Comparison of ENCODE assay signal across 13 cellular contexts in the genomic region with DNA sequence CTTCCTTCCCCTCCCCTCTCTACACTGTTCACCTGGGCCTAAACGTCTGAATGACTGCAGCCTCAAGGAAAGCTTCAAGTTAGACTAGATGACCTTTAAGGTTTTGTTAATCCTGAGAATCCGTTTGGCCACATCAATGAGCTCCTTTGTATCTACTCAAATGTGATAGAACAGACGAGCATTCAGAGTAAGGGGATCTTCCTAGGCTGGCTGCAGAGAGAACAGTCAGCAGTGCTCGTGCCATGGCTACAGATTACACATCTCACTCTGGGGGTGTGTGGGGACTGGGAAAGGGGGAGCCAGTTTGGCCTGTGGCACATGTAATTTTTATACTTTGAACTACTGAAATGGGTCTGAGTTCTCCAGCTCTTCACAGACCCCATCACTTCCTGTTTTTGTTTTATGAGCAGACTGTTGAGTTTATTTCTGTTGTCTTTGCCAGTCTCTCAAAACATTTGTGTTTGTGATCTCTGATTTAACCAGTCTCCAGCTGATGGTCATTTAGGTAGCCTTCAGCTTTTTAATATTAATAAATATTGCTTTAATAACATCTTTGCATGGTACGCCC. TPM values are rescaled to one million over a fixed set of nuclear protein-coding genes. Genes with fewer than 3 reads are reported as not detected.
DNase-seq lines count a peak whose midpoint lies in the region; ATAC-seq and TF ChIP-seq lines count a peak whose summit lies in the region.
"Had no signal": no experiment of that assay in that cellular context is flagged by ENCODE, and none has a peak within 500 bp of the region (broad histone marks: within the 10 kb centered on the region; RNA-seq: fewer than 3 reads in every experiment).

No MANE protein-coding gene starts in this region.

- H3K4me1 Mint-ChIP-seq in activated T-cell treated with anti-CD3 and anti-CD28 coated beads, Interleukin-2, amount 50 U/mL, for 24 hours (ENCODE audit: low read depth), result peaks cover 77% of the 10 kb centered on the region
- peaks cover 13% of the 10 kb centered on the region for H3K4me1 Mint-ChIP-seq in dendritic cell treated with granulocyte-macrophage colony-stimulating factor and Interleukin-4, amounts not matched to agents 40 ng/mL and 50 ng/mL, for 4 days (ENCODE audit: low read depth)
- peaks cover 60% of the 10 kb centered on the region for H3K4me1 Mint-ChIP-seq in stimulated activated memory B cell treated with anti-CD40 and anti-IgM and Interleukin-4, amounts not matched to agents 10 μg/mL and 1 μg/mL and 100 μg/mL, for 72 hours
- peaks cover 27% of the 10 kb centered on the region for H3K4me1 Mint-ChIP-seq in type B pancreatic cell (ENCODE audit: unreplicated experiment)

- no peak for TF ChIP-seq CTCF in type B pancreatic cell (conservative IDR thresholded peaks at IDR 0.05)

- intact Hi-C loops in dendritic cell treated with granulocyte-macrophage colony-stimulating factor and Interleukin-4, amounts not matched to agents 40 ng/mL and 50 ng/mL, for 4 days (cut with micrococcal nuclease), result no loop called here

- H3K9me3 Mint-ChIP-seq in activated T-cell treated with anti-CD3 and anti-CD28 coated beads, Interleukin-2, amount 50 U/mL, for 24 hours, result no peaks in the 10 kb centered on the region
- H3K9me3 Mint-ChIP-seq in dendritic cell treated with granulocyte-macrophage colony-stimulating factor and Interleukin-4, amounts not matched to agents 40 ng/mL and 50 ng/mL, for 4 days, result no peaks in the 10 kb centered on the region
- H3K9me3 Mint-ChIP-seq in stimulated activated memory B cell treated with anti-CD40 and anti-IgM and Interleukin-4, amounts not matched to agents 10 μg/mL and 1 μg/mL and 100 μg/mL, for 72 hours, result no peaks in the 10 kb centered on the region
- no peaks in the 10 kb centered on the region for H3K9me3 Mint-ChIP-seq in type B pancreatic cell

- H3K27me3 Mint-ChIP-seq in activated T-cell treated with anti-CD3 and anti-CD28 coated beads, Interleukin-2, amount 50 U/mL, for 24 hours, result no peaks in the 10 kb centered on the region
- no peaks in the 10 kb centered on the region for H3K27me3 Mint-ChIP-seq in dendritic cell treated with granulocyte-macrophage colony-stimulating factor and Interleukin-4, amounts not matched to agents 40 ng/mL and 50 ng/mL, for 4 days
- no peaks in the 10 kb centered on the region for H3K27me3 Mint-ChIP-seq in stimulated activated memory B cell treated with anti-CD40 and anti-IgM and Interleukin-4, amounts not matched to agents 10 μg/mL and 1 μg/mL and 100 μg/mL, for 72 hours
- H3K27me3 Mint-ChIP-seq in type B pancreatic cell, result no peaks in the 10 kb centered on the region

- DNase-seq in activated T-cell treated with anti-CD3 and anti-CD28 coated beads, Interleukin-2, amount 50 U/mL, for 24 hours, result no peak
- DNase-seq in activated T-cell treated with anti-CD3 and anti-CD28 coated beads, Interleukin-2, amount 50 U/mL, for 1 hour, result no peak
- DNase-seq in SIG-M5 (lab: John Stamatoyannopoulos, UW) (peak; percentile 7), SKM-1 treated with dmso at 0.1 percent for 144 hours (lab: John Stamatoyannopoulos, UW; ENCODE audit: unreplicated experiment) (no peak), type B pancreatic cell (ENCODE audit: extremely low spot score, unreplicated experiment) (no peak)
- no peak for DNase-seq in activated CD8-positive, alpha-beta memory T cell treated with anti-CD3 and anti-CD28 coated beads for 24 hours
- DNase-seq: ACHN, body of pancreas, NCI-H226, T1000 had no signal

- H3K4me3 Mint-ChIP-seq in activated T-cell treated with anti-CD3 and anti-CD28 coated beads, Interleukin-2, amount 50 U/mL, for 24 hours, result peak overlapping the region; percentile 21
- no peak overlapping the region for H3K4me3 Mint-ChIP-seq in dendritic cell treated with granulocyte-macrophage colony-stimulating factor and Interleukin-4, amounts not matched to agents 40 ng/mL and 50 ng/mL, for 4 days
- peak overlapping the region; percentile 6 for H3K4me3 Mint-ChIP-seq in stimulated activated memory B cell treated with anti-CD40 and anti-IgM and Interleukin-4, amounts not matched to agents 10 μg/mL and 1 μg/mL and 100 μg/mL, for 72 hours
- no peak overlapping the region for H3K4me3 Mint-ChIP-seq in type B pancreatic cell

- H3K36me3 Mint-ChIP-seq in activated T-cell treated with anti-CD3 and anti-CD28 coated beads, Interleukin-2, amount 50 U/mL, for 24 hours (ENCODE audit: low read depth), result peaks cover 87% of the 10 kb centered on the region
- H3K36me3 Mint-ChIP-seq in dendritic cell treated with granulocyte-macrophage colony-stimulating factor and Interleukin-4, amounts not matched to agents 40 ng/mL and 50 ng/mL, for 4 days (ENCODE audit: low read depth), result peaks cover 65% of the 10 kb centered on the region
- H3K36me3 Mint-ChIP-seq in stimulated activated memory B cell treated with anti-CD40 and anti-IgM and Interleukin-4, amounts not matched to agents 10 μg/mL and 1 μg/mL and 100 μg/mL, for 72 hours, result peaks cover 48% of the 10 kb centered on the region
- peaks cover 3% of the 10 kb centered on the region for H3K36me3 Mint-ChIP-seq in type B pancreatic cell

- H3K27ac Mint-ChIP-seq in activated T-cell treated with anti-CD3 and anti-CD28 coated beads, Interleukin-2, amount 50 U/mL, for 24 hours, result peak overlapping the region; percentile 78
- peak overlapping the region; percentile 42 for H3K27ac Mint-ChIP-seq in dendritic cell treated with granulocyte-macrophage colony-stimulating factor and Interleukin-4, amounts not matched to agents 40 ng/mL and 50 ng/mL, for 4 days
- H3K27ac Mint-ChIP-seq in stimulated activated memory B cell treated with anti-CD40 and anti-IgM and Interleukin-4, amounts not matched to agents 10 μg/mL and 1 μg/mL and 100 μg/mL, for 72 hours, result peak overlapping the region; percentile 73
- H3K27ac Mint-ChIP-seq in type B pancreatic cell, result no peak overlapping the region

- ATAC-seq in stimulated activated memory B cell treated with anti-CD40 and anti-IgM and Interleukin-4, amounts not matched to agents 10 μg/mL and 1 μg/mL and 100 μg/mL, for 72 hours, result peak; percentile 48
- ATAC-seq: body of pancreas had no signal

RNA-seq across cellular contexts. Expression of gene KCNS1, which starts 50.9 kb away (rescaled TPM):
- total RNA-seq in type B pancreatic cell (ENCODE audit: low replicate concordance), result 2.2 and 3.5 TPM in 2 replicates
- total RNA-seq: body of pancreas, mononuclear cell had no signal

Comparison
In these comparisons a context has a peak if more than half of its experiments do, and no peak if none do; other contexts are left out.
1. H3K4me3 Mint-ChIP-seq: peak in activated T-cell treated with anti-CD3 and anti-CD28 coated beads, Interleukin-2, amount 50 U/mL, for 24 hours (single experiment) and stimulated activated memory B cell treated with anti-CD40 and anti-IgM and Interleukin-4, amounts not matched to agents 10 μg/mL and 1 μg/mL and 100 μg/mL, for 72 hours (single experiment); none in dendritic cell treated with granulocyte-macrophage colony-stimulating factor and Interleukin-4, amounts not matched to agents 40 ng/mL and 50 ng/mL, for 4 days (single experiment) and type B pancreatic cell (single experiment).